Comparison of ENCODE assay signal across 8 cellular contexts in genomic region chr2:130341562-130342019, GRCh38. TPM values are rescaled to one million over a fixed set of nuclear protein-coding genes. Genes with fewer than 3 reads are reported as not detected.
A peak's percentile ranks its signal among the peaks of the same experiment; 100 is the strongest.
DNase-seq lines count a peak whose midpoint lies in the region; ATAC-seq and TF ChIP-seq lines count a peak whose summit lies in the region.

No MANE protein-coding gene starts in this region.

- WGBS in trophoblast cell (ENCODE audit: extremely low coverage, insufficient coverage, insufficient read length), result no CpG with 5 or more reads among the region's 24 CpGs

- no peak overlapping the region for H2BK120ac ChIP-seq in trophoblast cell (ENCODE audit: insufficient read depth, low read length, poor library complexity)

- H3K4me2 ChIP-seq in fibroblast of lung (ENCODE audit: extremely low read depth, insufficient read depth, low read length), result peak overlapping the region; percentile 86
- H3K4me2 ChIP-seq in trophoblast cell (ENCODE audit: low read length), result peak overlapping the region; percentile 66

- H2AK5ac ChIP-seq in trophoblast cell (ENCODE audit: low read length), result no peak overlapping the region

- peaks cover 36 to 46% (median 39%) of the 10 kb centered on the region in 3 donors for H3K4me1 Mint-ChIP-seq in T-cell

- peaks cover 22% of the 10 kb centered on the region for H3K36me3 ChIP-seq in fibroblast of lung (ENCODE audit: control insufficient read depth, insufficient read depth, low read length)
- peaks cover 23 to 32% of the 10 kb centered on the region in 2 experiments for H3K36me3 ChIP-seq in trophoblast cell (ENCODE audit: control insufficient read depth in 1 of 2, insufficient read depth in 2 of 2, low read length in 2 of 2)

- peaks cover 44% of the 10 kb centered on the region for H3K36me3 Mint-ChIP-seq in T-cell

- H3K18ac ChIP-seq in trophoblast cell (ENCODE audit: low read length), result no peak overlapping the region

- H3K27ac ChIP-seq in fibroblast of lung (ENCODE audit: insufficient read depth, low read length) (peak overlapping the region; percentile 72), trophoblast cell (ENCODE audit: low read depth, low read length) (no peak overlapping the region)

- no peaks in the 10 kb centered on the region for H3K9me3 ChIP-seq in fibroblast of lung (ENCODE audit: control insufficient read depth, insufficient read depth, low read depth, low read length)
- no peaks in the 10 kb centered on the region for H3K9me3 ChIP-seq in trophoblast cell (ENCODE audit: insufficient read depth, low read depth, low read length)

- no peaks in the 10 kb centered on the region for H3K27me3 Mint-ChIP-seq in T-cell

- H3K79me1 ChIP-seq in trophoblast cell (ENCODE audit: low read length), result peaks cover 6% of the 10 kb centered on the region

- H4K20me1 ChIP-seq in fibroblast of lung (ENCODE audit: control insufficient read depth, extremely low read depth, insufficient read depth, low read length), result no peaks in the 10 kb centered on the region

- H3K27me3 ChIP-seq in fibroblast of lung (ENCODE audit: control insufficient read depth, insufficient read depth, low read length) (no peaks in the 10 kb centered on the region), trophoblast cell (ENCODE audit: insufficient read depth, low read length) (no peaks in the 10 kb centered on the region)

- peak overlapping the region; percentile 99 to 100 (median 99) for H3K4me3 Mint-ChIP-seq in T-cell

- peak; percentile 41 for DNase-seq in DMS53 (lab: John Stamatoyannopoulos, UW)
- DNase-seq in DMS53 treated with DMSO at 0.1 percent for 48 hours (lab: John Stamatoyannopoulos, UW; ENCODE audit: unreplicated experiment), result no peak
- peak in 4 of 34 experiments; percentile 10 to 29 (median 20) for DNase-seq in T-cell
- no peak for DNase-seq in fibroblast of lung (ENCODE audit: low read depth in 2 of 2)
- peak in 1 of 2 donors; percentile 39 for DNase-seq in trophoblast cell
- DNase-seq in GM13976 (ENCODE audit: low spot score), result no peak
- no peak for DNase-seq in medulla oblongata (ENCODE audit: extremely low spot score)

- peak overlapping the region; percentile 55 for H4K8ac ChIP-seq in trophoblast cell (ENCODE audit: low read depth, low read length)

- ATAC-seq in HG02943 (IDR thresholded peaks at IDR 0.05; ENCODE audit: low read depth, unreplicated experiment), result peak; percentile 2
- ATAC-seq in T-cell (replicated peaks in 1 of 4), result peak in 1 of 4 experiments; percentile 0

- H2AFZ ChIP-seq in fibroblast of lung (ENCODE audit: low read length) (peak overlapping the region; percentile 96), trophoblast cell (ENCODE audit: insufficient read depth, low read length, poor library complexity) (no peak overlapping the region)

- peak overlapping the region; percentile 68 for H4K12ac ChIP-seq in trophoblast cell (ENCODE audit: low read depth, low read length)

- H2BK12ac ChIP-seq in trophoblast cell (ENCODE audit: low read length), result no peak overlapping the region

- no peak overlapping the region for H3K23ac ChIP-seq in trophoblast cell (ENCODE audit: low read length)

- POLR2A ChIA-PET in T-cell (lab: Charles Lee), result interaction anchor here (0.6 to 1.6 kb wide), 6 partner anchors 9 to 823 kb away, joined by 3 to 14 read pairs (median 4); partner anchors contain the start of gene SMPD4 (in 1 of the 2)

- H3K79me2 ChIP-seq in fibroblast of lung (ENCODE audit: control insufficient read depth, insufficient read depth, low read length) (peaks cover 15% of the 10 kb centered on the region), trophoblast cell (ENCODE audit: control insufficient read depth, insufficient read depth, low read length, poor library complexity) (peaks cover 2% of the 10 kb centered on the region)

- H3K4me3 ChIP-seq in fibroblast of lung (replicated peaks in 1 of 4; ENCODE audit: control extremely low read depth in 1 of 4, insufficient read depth in 1 of 4, low read depth in 3 of 4, low read length in 4 of 4) (peak overlapping the region; percentile 74 to 93 (median 84)), trophoblast cell (ENCODE audit: low read depth, low read length) (peak overlapping the region; percentile 87)

- H3K4ac ChIP-seq in trophoblast cell (ENCODE audit: low read depth, low read length), result no peak overlapping the region

- H3K9me3 Mint-ChIP-seq in T-cell, result no peaks in the 10 kb centered on the region

- H3K14ac ChIP-seq in trophoblast cell (ENCODE audit: low read length), result peak overlapping the region; percentile 21

- CTCF ChIA-PET in T-cell (lab: Charles Lee), result interaction anchor here (1.1 to 3.3 kb wide), 7 partner anchors 9 to 1151 kb away, joined by 3 to 51 read pairs (median 8); partner anchors contain the start of genes MZT2B (in 1 of the 2) and SMPD4 (in 1 of the 2)

- H2BK5ac ChIP-seq in trophoblast cell (ENCODE audit: low read depth, low read length, poor library complexity), result no peak overlapping the region

- in situ Hi-C loops in GM13976 (cut with MboI; ENCODE audit: low sequenced_read_pairs, unreplicated experiment), result loop anchor here (25.0 kb wide), 1 partner anchor 154 kb away; the partner anchor contains the start of genes MZT2B, SMPD4 and TUBA3E

- H3K9ac ChIP-seq in fibroblast of lung (ENCODE audit: insufficient read depth, low read length), result peak overlapping the region; percentile 54
- H3K9ac ChIP-seq in trophoblast cell (ENCODE audit: low read length), result peak overlapping the region; percentile 4

- H4K91ac ChIP-seq in trophoblast cell (ENCODE audit: low read depth, low read length), result peak overlapping the region; percentile 16

- H3K4me1 ChIP-seq in fibroblast of lung (ENCODE audit: control insufficient read depth, extremely low read depth, insufficient read depth, low read length), result peaks cover 2% of the 10 kb centered on the region
- peaks cover 3 to 4% of the 10 kb centered on the region in 2 experiments for H3K4me1 ChIP-seq in trophoblast cell (ENCODE audit: control insufficient read depth in 1 of 2, insufficient read depth in 2 of 2, low read length in 2 of 2)

- peak overlapping the region; percentile 99 for H3K27ac Mint-ChIP-seq in T-cell

- no peak for TF ChIP-seq CTCF in fibroblast of lung (conservative IDR thresholded peaks at IDR 0.05 in 1 of 2, IDR thresholded peaks at IDR 0.05 in 1 of 2; ENCODE audit: low read depth in 1 of 2, low read length in 2 of 2)
- no peak for TF ChIP-seq CTCF in GM13976 (IDR thresholded peaks at IDR 0.05; ENCODE audit: borderline replicate concordance, control extremely low read depth, extremely low read depth, insufficient read depth, missing control alignments)

RNA-seq across cellular contexts. Expression of gene IMP4, which starts 1.1 kb away (rescaled TPM):
- 10 to 100 TPM; 70.7 to 93.7 (median 86.9) TPM for total RNA-seq in T-cell
- 50.1 and 58.0 TPM in 2 replicates for total RNA-seq in fibroblast of lung
- polyA plus RNA-seq in fibroblast of lung, result 46.3 and 67.6 TPM in 2 replicates
- polyA plus RNA-seq in fibroblast of lung (2012), result 68.1 and 109 TPM in 2 replicates
- polyA minus RNA-seq in fibroblast of lung (ENCODE audit: low replicate concordance), result 102 and 154 TPM in 2 replicates
- polyA plus RNA-seq in trophoblast cell (2013), result 46.6 and 47.8 TPM in 2 replicates

RNA-seq across cellular contexts. Expression of gene PTPN18, which starts 14.3 kb away (rescaled TPM):
- total RNA-seq in T-cell (10 to 100 TPM; 42.3 to 67.6 (median 58.2) TPM), fibroblast of lung (8.0 and 9.6 TPM in 2 replicates)
- polyA plus RNA-seq in fibroblast of lung, result 18.1 and 23.0 TPM in 2 replicates
- polyA plus RNA-seq in fibroblast of lung (2012), result 15.2 and 16.0 TPM in 2 replicates
- 9.4 and 65.4 TPM in 2 replicates for polyA minus RNA-seq in fibroblast of lung (ENCODE audit: low replicate concordance)
- 10.6 and 12.1 TPM in 2 replicates for polyA plus RNA-seq in trophoblast cell (2013)
